Comparison of ENCODE assay signal across 8 cellular contexts in genomic region chr19:21603431-21604153, GRCh38.
A peak's percentile ranks its signal among the peaks of the same experiment; 100 is the strongest.
DNase-seq lines count a peak whose midpoint lies in the region; ATAC-seq and TF ChIP-seq lines count a peak whose summit lies in the region.

No MANE protein-coding gene starts in this region.

- no peak for DNase-seq in activated T-cell treated with anti-CD3 and anti-CD28 coated beads, Interleukin-2, amount 50 U/mL, for 72 hours
- no peak for DNase-seq in activated T-cell treated with anti-CD3 and anti-CD28 coated beads, Interleukin-2, amount 50 U/mL, for 1 hour
- DNase-seq in body of pancreas (no peak), mesendoderm (peak; percentile 57), transverse colon (no peak), inferior parietal cortex (ENCODE audit: extremely low spot score) (no peak), NCI-H226 (no peak), dedifferentiated amniotic fluid mesenchymal stem cell (ENCODE audit: extremely low spot score) (no peak)

- in situ Hi-C loops in transverse colon (cut with MboI; ENCODE audit: low pct_ligation_motif_present in 1 of 4, low pct_unique_long_range_greater_than_20kb in 1 of 4, low sequenced_read_pairs in 3 of 4) = no loop called here

- H3K23ac ChIP-seq in mesendoderm (ENCODE audit: low read length) = no peak overlapping the region

- H4K5ac ChIP-seq in mesendoderm (ENCODE audit: low read length) = no peak overlapping the region

- peak overlapping the region; percentile 89 to 94 for H3K4me3 Mint-ChIP-seq in activated T-cell treated with anti-CD3 and anti-CD28 coated beads, Interleukin-2, amount 50 U/mL, for 72 hours

- TF ChIP-seq CTCF in body of pancreas (IDR thresholded peaks at IDR 0.05) (no peak), transverse colon (IDR thresholded peaks at IDR 0.05) (no peak)

- no peaks in the 10 kb centered on the region for H3K79me2 ChIP-seq in mesendoderm (ENCODE audit: control insufficient read depth, insufficient read depth, low read length)

- H3K9me3 ChIP-seq in body of pancreas (no peaks in the 10 kb centered on the region), transverse colon (no peaks in the 10 kb centered on the region)

- H2BK15ac ChIP-seq in mesendoderm (replicated peaks; ENCODE audit: low read depth) = no peak overlapping the region

- no peak overlapping the region for H2AK5ac ChIP-seq in mesendoderm (ENCODE audit: low read length)

- H3K4me1 ChIP-seq in body of pancreas (peaks cover 60% of the 10 kb centered on the region), mesendoderm (ENCODE audit: control insufficient read depth, low read depth, low read length) (peaks cover 2% of the 10 kb centered on the region), transverse colon (peaks cover 6 to 28% (median 7%) of the 10 kb centered on the region in 4 donors)

- H3K4me1 Mint-ChIP-seq in activated T-cell treated with anti-CD3 and anti-CD28 coated beads, Interleukin-2, amount 50 U/mL, for 72 hours (ENCODE audit: low read depth) = peaks cover 26% of the 10 kb centered on the region

- H3K27me3 Mint-ChIP-seq in activated T-cell treated with anti-CD3 and anti-CD28 coated beads, Interleukin-2, amount 50 U/mL, for 72 hours (ENCODE audit: low read depth) = no peaks in the 10 kb centered on the region

- H3K9me3 Mint-ChIP-seq in activated T-cell treated with anti-CD3 and anti-CD28 coated beads, Interleukin-2, amount 50 U/mL, for 72 hours = no peaks in the 10 kb centered on the region

- ATAC-seq in activated T-cell treated with anti-CD3 and anti-CD28 coated beads, Interleukin-2, amount 50 U/mL, for 72 hours (replicated peaks in 1 of 2) = peak in 1 of 2 donors; percentile 22
- peak; percentile 5 for ATAC-seq in body of pancreas

- H3K27ac Mint-ChIP-seq in activated T-cell treated with anti-CD3 and anti-CD28 coated beads, Interleukin-2, amount 50 U/mL, for 72 hours = peak overlapping the region; percentile 42

- H3K36me3 Mint-ChIP-seq in activated T-cell treated with anti-CD3 and anti-CD28 coated beads, Interleukin-2, amount 50 U/mL, for 72 hours (ENCODE audit: insufficient read depth in 2 of 2) = peaks cover 0 to 4% of the 10 kb centered on the region in 2 donors

- H3K27me3 ChIP-seq in body of pancreas = no peaks in the 10 kb centered on the region
- H3K27me3 ChIP-seq in mesendoderm (ENCODE audit: insufficient read depth, low read length, poor library complexity) = no peaks in the 10 kb centered on the region
- no peaks in the 10 kb centered on the region for H3K27me3 ChIP-seq in transverse colon

- H4K8ac ChIP-seq in mesendoderm (ENCODE audit: low read depth, low read length) = no peak overlapping the region

- H3K56ac ChIP-seq in mesendoderm (ENCODE audit: low read length) = no peak overlapping the region

- no peak overlapping the region for H3K4me3 ChIP-seq in body of pancreas
- no peak overlapping the region for H3K4me3 ChIP-seq in mesendoderm (ENCODE audit: low read length)
- H3K4me3 ChIP-seq in transverse colon = peak overlapping the region in 2 of 4 donors; percentile 29 to 53

- TF ChIP-seq POLR2A in body of pancreas (IDR thresholded peaks at IDR 0.05) = no peak
- no peak for TF ChIP-seq POLR2A in transverse colon (IDR thresholded peaks at IDR 0.05)

- no peaks in the 10 kb centered on the region for H3K79me1 ChIP-seq in mesendoderm (ENCODE audit: low read length)

- intact Hi-C loops in body of pancreas (cut with DNase I) (no loop called here), transverse colon (cut with DNase I; ENCODE audit: low total_unique reads) (no loop called here)

- no peak overlapping the region for H3K9ac ChIP-seq in mesendoderm (ENCODE audit: low read length)

- no peak overlapping the region for H3K4ac ChIP-seq in mesendoderm (ENCODE audit: low read depth, low read length)

- H3K36me3 ChIP-seq in body of pancreas (replicated peaks in 1 of 2; ENCODE audit: insufficient read depth in 1 of 2, low read depth in 2 of 2) (no peaks in the 10 kb centered on the region), mesendoderm (ENCODE audit: control insufficient read depth, insufficient read depth, low read length) (no peaks in the 10 kb centered on the region), transverse colon (no peaks in the 10 kb centered on the region)

- WGBS in body of pancreas, 2 donors = 29 to 41% methylated on average over 7 of the region's 7 CpGs
- WGBS in mesendoderm (ENCODE audit: extremely low coverage, insufficient coverage, low lambda C conversion rate) = no CpG with 5 or more reads among the region's 7 CpGs
- WGBS in transverse colon (ENCODE audit: low coverage in 1 of 2), 2 donors = 70 to 75% methylated on average over 2 to 7 of the region's 7 CpGs

- H2BK120ac ChIP-seq in mesendoderm (ENCODE audit: low read depth, low read length) = no peak overlapping the region

- H3K18ac ChIP-seq in mesendoderm (ENCODE audit: low read length) = no peak overlapping the region

- H3K4me2 ChIP-seq in mesendoderm (ENCODE audit: low read length) = no peak overlapping the region

- H3K27ac ChIP-seq in body of pancreas = peak overlapping the region; percentile 55 to 87 (median 78)
- no peak overlapping the region for H3K27ac ChIP-seq in mesendoderm (ENCODE audit: low read depth, low read length)
- H3K27ac ChIP-seq in transverse colon = peak overlapping the region; percentile 72 to 77 (median 74)

- no peak for TF ChIP-seq EP300 in transverse colon (IDR thresholded peaks at IDR 0.05; ENCODE audit: low read depth)

- no peak overlapping the region for H2BK5ac ChIP-seq in mesendoderm (ENCODE audit: low read length)
